Comparison of ENCODE assay signal across 1 cellular context in the genomic region with DNA sequence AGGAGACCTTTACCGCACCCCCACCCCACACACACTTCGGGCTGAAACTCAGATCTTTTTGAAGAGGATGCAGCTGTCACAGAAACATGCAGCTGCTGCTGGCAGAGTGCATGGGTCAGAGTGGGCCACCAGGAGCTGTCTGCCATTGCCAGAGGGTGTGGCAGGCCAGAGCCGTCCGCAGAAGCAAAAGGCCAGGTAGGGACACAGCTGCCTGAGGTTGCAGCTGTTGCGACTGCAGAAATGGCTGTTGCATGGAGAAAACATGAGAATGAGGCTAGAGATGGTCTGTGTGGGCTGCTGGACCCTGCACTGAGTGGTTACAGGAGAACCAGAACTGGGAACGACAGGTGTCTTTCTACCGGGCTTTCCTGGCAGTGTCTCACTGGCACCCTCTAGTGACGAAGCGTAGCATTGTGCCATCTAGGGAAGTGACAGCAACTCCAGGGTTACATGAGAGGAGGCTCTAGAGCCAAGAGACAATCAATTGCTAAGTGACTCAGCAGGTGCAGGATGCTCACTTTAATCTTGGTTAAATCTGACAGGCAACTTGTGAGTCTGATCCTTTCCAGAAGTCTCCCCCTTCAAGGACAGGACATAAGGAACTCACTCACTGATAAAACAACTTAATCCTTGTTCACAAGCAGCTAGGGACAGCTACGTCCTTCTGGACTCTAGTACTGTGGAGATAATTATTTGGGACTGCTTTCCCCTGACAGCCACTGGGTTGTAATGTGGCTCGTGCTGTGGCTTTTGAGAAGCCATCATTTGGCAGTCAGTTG.
TF ChIP-seq lines count a peak whose summit lies in the region.

No MANE protein-coding gene starts in this region.

TF ChIP-seq in HepG2, 621 proteins besides CTCF, POLR2A, EP300 and RAD21 (continued from another document and continues in another):
- no peak for TF ChIP-seq ZNF12 (CRISPR knock-in tag; IDR thresholded peaks at IDR 0.05)
- 0 out of 2 replicates have a peak, but pooled peaks have one; percentile 83 for TF ChIP-seq ZSCAN9 (CRISPR knock-in tag; IDR thresholded peaks at IDR 0.05; ENCODE audit: borderline replicate concordance)
- no peak for TF ChIP-seq CBX2 (IDR thresholded peaks at IDR 0.05; ENCODE audit: low read depth, low read length)
- TF ChIP-seq CBX2 (CRISPR knock-in tag; IDR thresholded peaks at IDR 0.05; ENCODE audit: low read depth): 0 out of 2 replicates have a peak, but pooled peaks have one; percentile 74
- peak; percentile 69; the same call in 1 of the 2 replicates for TF ChIP-seq SRF (IDR thresholded peaks at IDR 0.05; ENCODE audit: low read depth, low read length)
- TF ChIP-seq ZNF883 (CRISPR knock-in tag; IDR thresholded peaks at IDR 0.05; ENCODE audit: not compliant biosample characterization): peak; percentile 70
- no peak for TF ChIP-seq TOPORS (CRISPR knock-in tag; IDR thresholded peaks at IDR 0.05)
- TF ChIP-seq ZNF326 (CRISPR knock-in tag; IDR thresholded peaks at IDR 0.05; ENCODE audit: borderline replicate concordance): no peak
- TF ChIP-seq MXD4 (CRISPR knock-in tag; IDR thresholded peaks at IDR 0.05): peak; percentile 53; the same call in 1 of the 2 replicates
- TF ChIP-seq HNRNPL (IDR thresholded peaks at IDR 0.05; ENCODE audit: low read depth, low read length): no peak
- TF ChIP-seq SOX5 (CRISPR knock-in tag; IDR thresholded peaks at IDR 0.05; ENCODE audit: borderline replicate concordance): peak; percentile 66; the same call in 1 of the 2 replicates
- TF ChIP-seq PHF8 (CRISPR knock-in tag; IDR thresholded peaks at IDR 0.05): 0 out of 2 replicates have a peak, but pooled peaks have one; percentile 20
- TF ChIP-seq NCOR1 (IDR thresholded peaks at IDR 0.05; ENCODE audit: borderline replicate concordance, low read length): no peak
- peak; percentile 55; the same call in 1 of the 2 replicates for TF ChIP-seq YEATS2 (CRISPR knock-in tag; IDR thresholded peaks at IDR 0.05; ENCODE audit: borderline replicate concordance)
- TF ChIP-seq ATF4 (CRISPR knock-in tag; IDR thresholded peaks at IDR 0.05): 0 out of 4 replicates have a peak, but pooled peaks of 1 of the 2 experiments have one; percentile 46
- 0 out of 2 replicates have a peak, but pooled peaks have one; percentile 49 for TF ChIP-seq CHCHD3 (CRISPR knock-in tag; IDR thresholded peaks at IDR 0.05)
- TF ChIP-seq CHD4 (IDR thresholded peaks at IDR 0.05; ENCODE audit: borderline replicate concordance, low read length): no peak
- TF ChIP-seq, protein P1, sequence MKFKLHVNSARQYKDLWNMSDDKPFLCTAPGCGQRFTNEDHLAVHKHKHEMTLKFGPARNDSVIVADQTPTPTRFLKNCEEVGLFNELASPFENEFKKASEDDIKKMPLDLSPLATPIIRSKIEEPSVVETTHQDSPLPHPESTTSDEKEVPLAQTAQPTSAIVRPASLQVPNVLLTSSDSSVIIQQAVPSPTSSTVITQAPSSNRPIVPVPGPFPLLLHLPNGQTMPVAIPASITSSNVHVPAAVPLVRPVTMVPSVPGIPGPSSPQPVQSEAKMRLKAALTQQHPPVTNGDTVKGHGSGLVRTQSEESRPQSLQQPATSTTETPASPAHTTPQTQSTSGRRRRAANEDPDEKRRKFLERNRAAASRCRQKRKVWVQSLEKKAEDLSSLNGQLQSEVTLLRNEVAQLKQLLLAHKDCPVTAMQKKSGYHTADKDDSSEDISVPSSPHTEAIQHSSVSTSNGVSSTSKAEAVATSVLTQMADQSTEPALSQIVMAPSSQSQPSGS (CRISPR knock-in tag; IDR thresholded peaks at IDR 0.05): 0 out of 2 replicates have a peak, but pooled peaks have one; percentile 56
- peak; percentile 83 for TF ChIP-seq ELF3 (CRISPR knock-in tag; IDR thresholded peaks at IDR 0.05)
- peak; percentile 89; the same call in 1 of the 2 replicates for TF ChIP-seq ZNF619 (CRISPR knock-in tag; IDR thresholded peaks at IDR 0.05)
- 0 out of 2 replicates have a peak, but pooled peaks have one; percentile 56 for TF ChIP-seq MIER2 (CRISPR knock-in tag; IDR thresholded peaks at IDR 0.05)
- TF ChIP-seq ZNF652 (CRISPR knock-in tag; IDR thresholded peaks at IDR 0.05; ENCODE audit: borderline replicate concordance, low read depth): peak; percentile 74
- TF ChIP-seq ZNF296 (CRISPR knock-in tag; conservative IDR thresholded peaks at IDR 0.05): no peak
- TF ChIP-seq HOXA7 (CRISPR knock-in tag; IDR thresholded peaks at IDR 0.05): no peak
- peak; percentile 69 for TF ChIP-seq RXRA (CRISPR knock-in tag; IDR thresholded peaks at IDR 0.05)
- peak in 1 of 2 experiments; percentile 38; a peak in 1 of 4 replicates for TF ChIP-seq NR2F1 (CRISPR knock-in tag; IDR thresholded peaks at IDR 0.05)
- TF ChIP-seq KMT2B (CRISPR knock-in tag; IDR thresholded peaks at IDR 0.05): peak; percentile 63; the same call in 1 of the 2 replicates
- peak; percentile 70; the same call in 1 of the 2 replicates for TF ChIP-seq ZNF292 (CRISPR knock-in tag; IDR thresholded peaks at IDR 0.05; ENCODE audit: borderline replicate concordance, low read depth)
- 0 out of 2 replicates have a peak, but pooled peaks have one; percentile 55 for TF ChIP-seq REPIN1 (CRISPR knock-in tag; IDR thresholded peaks at IDR 0.05; ENCODE audit: borderline replicate concordance, low read depth)
- peak; percentile 64; the same call in 1 of the 2 replicates for TF ChIP-seq ZKSCAN8 (CRISPR knock-in tag; IDR thresholded peaks at IDR 0.05; ENCODE audit: borderline replicate concordance)
- peak; percentile 68; the same call in 1 of the 2 replicates for TF ChIP-seq MIXL1 (CRISPR knock-in tag; IDR thresholded peaks at IDR 0.05)
- TF ChIP-seq NRL (CRISPR knock-in tag; IDR thresholded peaks at IDR 0.05; ENCODE audit: borderline replicate concordance): 0 out of 2 replicates have a peak, but pooled peaks have one; percentile 64
- TF ChIP-seq ARID5B (CRISPR knock-in tag; IDR thresholded peaks at IDR 0.05): peak; percentile 70
- no peak for TF ChIP-seq TSC22D2 (CRISPR knock-in tag; IDR thresholded peaks at IDR 0.05; ENCODE audit: borderline replicate concordance)
- TF ChIP-seq ZBTB2 (CRISPR knock-in tag; IDR thresholded peaks at IDR 0.05; ENCODE audit: low read depth): no peak
- peak; percentile 71 for TF ChIP-seq BCL6 (CRISPR knock-in tag; IDR thresholded peaks at IDR 0.05)
- TF ChIP-seq, protein P2, sequence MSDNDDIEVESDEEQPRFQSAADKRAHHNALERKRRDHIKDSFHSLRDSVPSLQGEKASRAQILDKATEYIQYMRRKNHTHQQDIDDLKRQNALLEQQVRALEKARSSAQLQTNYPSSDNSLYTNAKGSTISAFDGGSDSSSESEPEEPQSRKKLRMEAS (IDR thresholded peaks at IDR 0.05): 0 out of 2 replicates have a peak, but pooled peaks have one; percentile 35
- TF ChIP-seq SMC3 (IDR thresholded peaks at IDR 0.05; ENCODE audit: low read length): peak; percentile 99
- no peak; the same call in 1 of the 2 replicates for TF ChIP-seq MEIS2 (CRISPR knock-in tag; IDR thresholded peaks at IDR 0.05)
- TF ChIP-seq ZNF792 (CRISPR knock-in tag; IDR thresholded peaks at IDR 0.05): peak; percentile 65; the same call in 1 of the 2 replicates
- peak; percentile 33; the same call in 1 of the 2 replicates for TF ChIP-seq FOXK1 (CRISPR knock-in tag; IDR thresholded peaks at IDR 0.05; ENCODE audit: borderline replicate concordance, low read depth)
- TF ChIP-seq, protein P3, sequence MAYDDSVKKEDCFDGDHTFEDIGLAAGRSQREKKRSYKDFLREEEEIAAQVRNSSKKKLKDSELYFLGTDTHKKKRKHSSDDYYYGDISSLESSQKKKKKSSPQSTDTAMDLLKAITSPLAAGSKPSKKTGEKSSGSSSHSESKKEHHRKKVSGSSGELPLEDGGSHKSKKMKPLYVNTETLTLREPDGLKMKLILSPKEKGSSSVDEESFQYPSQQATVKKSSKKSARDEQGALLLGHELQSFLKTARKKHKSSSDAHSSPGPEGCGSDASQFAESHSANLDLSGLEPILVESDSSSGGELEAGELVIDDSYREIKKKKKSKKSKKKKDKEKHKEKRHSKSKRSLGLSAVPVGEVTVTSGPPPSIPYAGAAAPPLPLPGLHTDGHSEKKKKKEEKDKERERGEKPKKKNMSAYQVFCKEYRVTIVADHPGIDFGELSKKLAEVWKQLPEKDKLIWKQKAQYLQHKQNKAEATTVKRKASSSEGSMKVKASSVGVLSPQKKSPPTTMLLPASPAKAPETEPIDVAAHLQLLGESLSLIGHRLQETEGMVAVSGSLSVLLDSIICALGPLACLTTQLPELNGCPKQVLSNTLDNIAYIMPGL (CRISPR knock-in tag; IDR thresholded peaks at IDR 0.05; ENCODE audit: borderline replicate concordance in 1 of 2, low read depth in 1 of 2): peak; percentile 84 to 94; a peak in 3 of 4 replicates
- TF ChIP-seq ERF (CRISPR knock-in tag; IDR thresholded peaks at IDR 0.05): peak; percentile 82; the same call in 1 of the 2 replicates
- TF ChIP-seq NFKBIZ (CRISPR knock-in tag; IDR thresholded peaks at IDR 0.05): 0 out of 2 replicates have a peak, but pooled peaks have one; percentile 53
- TF ChIP-seq ARNT2 (CRISPR knock-in tag; IDR thresholded peaks at IDR 0.05; ENCODE audit: low read depth): 0 out of 2 replicates have a peak, but pooled peaks have one; percentile 70
- TF ChIP-seq TBL1XR1 (IDR thresholded peaks at IDR 0.05; ENCODE audit: borderline replicate concordance, low read length, partially characterized antibody): peak; percentile 30
- peak; percentile 55; the same call in 1 of the 2 replicates for TF ChIP-seq FOXC1 (CRISPR knock-in tag; IDR thresholded peaks at IDR 0.05; ENCODE audit: borderline replicate concordance)
- TF ChIP-seq XRCC5 (optimal IDR thresholded peaks at IDR 0.05; ENCODE audit: low read length): peak; percentile 93
- peak; percentile 88; the same call in 1 of the 2 replicates for TF ChIP-seq MIER3 (CRISPR knock-in tag; IDR thresholded peaks at IDR 0.05; ENCODE audit: borderline replicate concordance)
- TF ChIP-seq THAP11 (CRISPR knock-in tag; IDR thresholded peaks at IDR 0.05): peak; percentile 74
- TF ChIP-seq, protein P4, sequence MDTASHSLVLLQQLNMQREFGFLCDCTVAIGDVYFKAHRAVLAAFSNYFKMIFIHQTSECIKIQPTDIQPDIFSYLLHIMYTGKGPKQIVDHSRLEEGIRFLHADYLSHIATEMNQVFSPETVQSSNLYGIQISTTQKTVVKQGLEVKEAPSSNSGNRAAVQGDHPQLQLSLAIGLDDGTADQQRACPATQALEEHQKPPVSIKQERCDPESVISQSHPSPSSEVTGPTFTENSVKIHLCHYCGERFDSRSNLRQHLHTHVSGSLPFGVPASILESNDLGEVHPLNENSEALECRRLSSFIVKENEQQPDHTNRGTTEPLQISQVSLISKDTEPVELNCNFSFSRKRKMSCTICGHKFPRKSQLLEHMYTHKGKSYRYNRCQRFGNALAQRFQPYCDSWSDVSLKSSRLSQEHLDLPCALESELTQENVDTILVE (CRISPR knock-in tag; IDR thresholded peaks at IDR 0.05): peak; percentile 54; the same call in 1 of the 2 replicates
